In the genomic region with DNA sequence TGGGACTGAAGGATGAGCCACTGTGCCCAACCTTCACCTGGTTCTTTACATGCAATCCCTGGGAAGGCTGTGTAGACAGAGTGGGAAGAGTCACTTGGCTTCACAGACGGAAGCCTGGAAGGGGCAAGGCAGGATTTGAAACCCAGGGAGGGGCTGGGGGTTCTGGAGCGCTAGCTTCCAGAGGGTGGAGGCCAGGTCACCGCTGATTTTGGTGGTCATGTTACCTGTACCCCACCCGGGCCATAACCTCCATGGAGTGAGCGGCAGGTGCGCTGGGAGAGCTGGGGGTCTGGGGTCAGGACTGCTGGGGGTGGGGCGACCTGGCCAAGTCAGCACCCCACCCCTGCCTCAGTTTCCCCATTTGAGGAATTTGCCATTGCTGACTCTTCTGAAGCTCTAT, we compare ENCODE assay signal across 23 cellular contexts. TPM values are rescaled to one million over a fixed set of nuclear protein-coding genes. Genes with fewer than 3 reads are reported as not detected.
DNase-seq lines count a peak whose midpoint lies in the region; ATAC-seq and TF ChIP-seq lines count a peak whose summit lies in the region.
"Had no signal": no experiment of that assay in that cellular context is flagged by ENCODE, and none has a peak within 500 bp of the region (broad histone marks: within the 10 kb centered on the region; RNA-seq: fewer than 3 reads in every experiment).

No MANE protein-coding gene starts in this region.

- no peak overlapping the region for H3K18ac ChIP-seq in IMR-90 (ENCODE audit: low read depth, low read length)

- H3K4me3 ChIP-seq in IMR-90 (ENCODE audit: insufficient read depth, low read depth, low read length) (no peak overlapping the region), endodermal cell (ENCODE audit: low read length) (no peak overlapping the region)
- H3K4me3 ChIP-seq: heart right ventricle, ovary, right atrium auricular region, tibial nerve had no signal

- peaks cover 14% of the 10 kb centered on the region for H3K4me1 ChIP-seq in IMR-90 (ENCODE audit: control insufficient read depth, insufficient read depth, low read length)
- no peaks in the 10 kb centered on the region for H3K4me1 ChIP-seq in endodermal cell (ENCODE audit: control insufficient read depth, insufficient read depth, low read length)
- H3K4me1 ChIP-seq: right atrium auricular region had no signal

- no peak overlapping the region for H2AK9ac ChIP-seq in IMR-90 (replicated peaks; ENCODE audit: low read depth, low read length, poor library complexity)

- DNase-seq in D341Med (ENCODE audit: low spot score), result peak; percentile 8
- DNase-seq in IMR-90, result no peak
- DNase-seq in endodermal cell, result peak; percentile 37
- DNase-seq in posterior vena cava (ENCODE audit: low spot score), result peak; percentile 66
- DNase-seq in DMS153 treated with DMSO at 0.1 percent for 48 hours (lab: John Stamatoyannopoulos, UW; ENCODE audit: unreplicated experiment), result no peak
- no peak for DNase-seq in NCI-H446 treated with DMSO at 0.1 percent for 48 hours (lab: John Stamatoyannopoulos, UW)
- no peak for DNase-seq in superior temporal gyrus (ENCODE audit: extremely low spot score)
- DNase-seq: activated CD4-positive, alpha-beta T cell treated with anti-CD3 and anti-CD28 coated beads, Interleukin-2, amount 50 U/mL, for 48 hours; activated CD8-positive, alpha-beta memory T cell treated with anti-CD3 and anti-CD28 coated beads, Interleukin-2, amount 50 U/mL, for 4 hours; DMS 273 treated with DMSO at 0.1 percent for 48 hours; effector CD8-positive, alpha-beta T cell; heart right ventricle; naive thymus-derived CD8-positive, alpha-beta T cell; NCI-H1105; NCI-H2029; ovary; stimulated activated CD4-positive, alpha-beta T cell treated with anti-CD3 and anti-CD28 coated beads, Interleukin-4, amount 100 ng/mL, for 4 hours had no signal

- no peak overlapping the region for H3K56ac ChIP-seq in IMR-90 (ENCODE audit: extremely low read depth, insufficient read depth, low read length)

- no peak overlapping the region for H3K27ac Mint-ChIP-seq in endodermal cell
- H3K27ac Mint-ChIP-seq: mesothelial cell of epicardium; stimulated activated naive CD8-positive, alpha-beta T cell treated with anti-CD3 and anti-CD28 coated beads, Interleukin-15, Interleukin-2, amounts not matched to agents 100 ng/mL and 50 ng/mL, for 24 hours had no signal

- no peak for ATAC-seq in IMR-90 (ENCODE audit: low read depth)
- ATAC-seq: left lobe of liver had no signal

- peak overlapping the region; percentile 54; the same call in 1 of the 2 replicates for H3K4ac ChIP-seq in IMR-90 (ENCODE audit: low read depth, low read length)

- no peak for TF ChIP-seq POLR2A in IMR-90 (IDR thresholded peaks at IDR 0.05; ENCODE audit: low read depth, low read length)

- no peak overlapping the region; the same call in 2 of the 3 replicates for H2BK15ac ChIP-seq in IMR-90 (ENCODE audit: low read depth, low read length)

- dilution Hi-C loops in IMR-90 (cut with HindIII; ENCODE audit: low sequenced_read_pairs, unreplicated experiment), result no loop called here

- 0 out of 2 replicates have a peak overlapping the region, but pooled peaks have one; percentile 75 for H2AK5ac ChIP-seq in IMR-90 (ENCODE audit: low read depth, low read length)

- TF ChIP-seq CTCF in IMR-90 (conservative IDR thresholded peaks at IDR 0.05; ENCODE audit: low read depth, low read length), result no peak
- no peak for TF ChIP-seq CTCF in endodermal cell (conservative IDR thresholded peaks at IDR 0.05)

- H3K4me1 Mint-ChIP-seq in endodermal cell, result peaks cover 4% of the 10 kb centered on the region
- H3K4me1 Mint-ChIP-seq: mesothelial cell of epicardium had no signal

- WGBS in IMR-90 (ENCODE audit: extremely low coverage in 2 of 2, insufficient read length in 1 of 2), 2 experiments, result 90% methylated on average over 2 of the region's 7 CpGs; no CpG with 5 or more reads in 1 of the 2 experiments
- 92 to 95% methylated on average over 3 to 7 of the region's 7 CpGs for WGBS in endodermal cell (ENCODE audit: insufficient coverage in 1 of 2, insufficient read length in 1 of 2), 2 experiments

- no peak overlapping the region for H2BK120ac ChIP-seq in IMR-90 (ENCODE audit: low read depth, low read length)

- H3K36me3 ChIP-seq in IMR-90 (ENCODE audit: control insufficient read depth, insufficient read depth, low read length), result no peaks in the 10 kb centered on the region
- H3K36me3 ChIP-seq in endodermal cell (ENCODE audit: control insufficient read depth, insufficient read depth, low read length), result no peaks in the 10 kb centered on the region
- H3K36me3 ChIP-seq: heart right ventricle, ovary, right atrium auricular region, tibial nerve had no signal

- H4K91ac ChIP-seq in IMR-90 (ENCODE audit: insufficient read depth, low read depth, low read length), result no peak overlapping the region

- H3K27ac ChIP-seq in IMR-90 (ENCODE audit: insufficient read depth, low read length) (no peak overlapping the region), endodermal cell (ENCODE audit: low read depth, low read length) (no peak overlapping the region)
- H3K27ac ChIP-seq: foreskin keratinocyte, heart right ventricle, ovary, right atrium auricular region had no signal

- intact Hi-C loops in IMR-90 (cut with micrococcal nuclease), result no loop called here
- intact Hi-C loops in posterior vena cava (cut with DNase I), result no loop called here

- CTCF ChIA-PET in IMR-90 (lab: Yijun Ruan, JAX), result no interaction called here

- H3K27me3 ChIP-seq in IMR-90 (ENCODE audit: control insufficient read depth, insufficient read depth, low read length), result no peaks in the 10 kb centered on the region; the same call in 1 of the 2 replicates
- H3K27me3 ChIP-seq in endodermal cell (ENCODE audit: control insufficient read depth, insufficient read depth, low read length, poor library complexity, severe bottlenecking), result no peaks in the 10 kb centered on the region
- H3K27me3 ChIP-seq: foreskin keratinocyte, heart right ventricle, ovary, right atrium auricular region, tibial nerve had no signal

- in situ Hi-C loops in IMR-90 (cut with MboI; ENCODE audit: low sequenced_read_pairs), result no loop called here

- no peak overlapping the region for H4K8ac ChIP-seq in IMR-90 (ENCODE audit: low read depth in 2 of 2, low read length in 2 of 2)

- no peak overlapping the region for H3K4me2 ChIP-seq in IMR-90 (ENCODE audit: low read depth, low read length)

- no peak overlapping the region for H3K4me3 Mint-ChIP-seq in endodermal cell
- H3K4me3 Mint-ChIP-seq: mesothelial cell of epicardium; stimulated activated naive CD8-positive, alpha-beta T cell treated with anti-CD3 and anti-CD28 coated beads, Interleukin-15, Interleukin-2, amounts not matched to agents 100 ng/mL and 50 ng/mL, for 24 hours had no signal

- POLR2A ChIA-PET in IMR-90 (lab: Charles Lee; ENCODE audit: unreplicated experiment), result no interaction called here

- H3K79me1 ChIP-seq in IMR-90 (ENCODE audit: low read depth in 1 of 2, low read length in 2 of 2), result no peaks in the 10 kb centered on the region

- BruUV-seq in IMR-90 (replicated peaks; lab: Mats Ljungman, UMichigan), result no TSS peak

- no peak overlapping the region for H3K14ac ChIP-seq in IMR-90 (replicated peaks; ENCODE audit: low read depth, low read length)

- H4K20me1 ChIP-seq in IMR-90 (ENCODE audit: insufficient read depth, low read length), result no peaks in the 10 kb centered on the region

- no peak overlapping the region for H4K5ac ChIP-seq in IMR-90 (ENCODE audit: low read depth, low read length)

- no peaks in the 10 kb centered on the region for H3K36me3 Mint-ChIP-seq in endodermal cell (ENCODE audit: low read depth)
- H3K36me3 Mint-ChIP-seq: mesothelial cell of epicardium; naive thymus-derived CD8-positive, alpha-beta T cell had no signal

- H3K9ac ChIP-seq in IMR-90 (ENCODE audit: low read depth, low read length) (no peak overlapping the region), endodermal cell (ENCODE audit: extremely low read depth, low read length, poor library complexity, severe bottlenecking) (no peak overlapping the region)

- no peaks in the 10 kb centered on the region for H3K27me3 Mint-ChIP-seq in endodermal cell (ENCODE audit: insufficient read depth)

- no peaks in the 10 kb centered on the region for H3K9me3 Mint-ChIP-seq in endodermal cell
- H3K9me3 Mint-ChIP-seq: mesothelial cell of epicardium; naive thymus-derived CD8-positive, alpha-beta T cell; stimulated activated naive CD8-positive, alpha-beta T cell treated with anti-CD3 and anti-CD28 coated beads, Interleukin-15, Interleukin-2, amounts not matched to agents 100 ng/mL and 50 ng/mL, for 24 hours had no signal

- peaks cover 15% of the 10 kb centered on the region for H3K9me1 ChIP-seq in IMR-90 (ENCODE audit: insufficient read depth, low read length)

- no peak overlapping the region for H2BK20ac ChIP-seq in IMR-90 (ENCODE audit: low read depth, low read length)

- H2BK5ac ChIP-seq in IMR-90 (ENCODE audit: low read depth, low read length, poor library complexity, severe bottlenecking), result no peak overlapping the region

- no peak overlapping the region for H3K23ac ChIP-seq in IMR-90 (ENCODE audit: low read depth, low read length)

- no peak for TF ChIP-seq RAD21 in IMR-90 (IDR thresholded peaks at IDR 0.05; ENCODE audit: low read length)

- no peak overlapping the region for H2AFZ ChIP-seq in IMR-90 (replicated peaks; ENCODE audit: low read length, poor library complexity)

- H3K9me3 ChIP-seq in IMR-90 (ENCODE audit: control insufficient read depth, insufficient read depth, low read length) (no peaks in the 10 kb centered on the region), endodermal cell (ENCODE audit: control insufficient read depth, low read length) (no peaks in the 10 kb centered on the region)
- H3K9me3 ChIP-seq: heart right ventricle, ovary, right atrium auricular region, tibial nerve had no signal

RNA-seq across cellular contexts. Expression of a gene that starts 38.3 kb away (rescaled TPM):
- not detected in 2 replicates for total RNA-seq in IMR-90 (2012; rRNA removed)
- 0.07 and 0.09 TPM in 2 replicates for polyA plus RNA-seq in IMR-90 (2012; rRNA removed)
- 0.09 and 0.10 TPM in 2 replicates for polyA plus RNA-seq in IMR-90 (2012; cell fraction: cytosol; rRNA removed)
- 0.06 and 0.09 TPM in 2 replicates for polyA plus RNA-seq in IMR-90 (2012; cell fraction: nucleus; rRNA removed; ENCODE audit: low replicate concordance)
- 10 to 100 TPM in 1 of 2 donors, 1 to 10 TPM in 1; 5.9 to 10.4 TPM for total RNA-seq in endodermal cell
- 3.5 TPM for polyA plus RNA-seq in endodermal cell (2013, experiment 1 of 2)
- polyA plus RNA-seq in endodermal cell (2013, experiment 2 of 2), result 3.3 TPM
- 1 to 10 TPM; 7.5 to 8.1 TPM for total RNA-seq in posterior vena cava

RNA-seq across cellular contexts. Expression of a gene that starts 54.0 kb away (rescaled TPM):
- 0.56 and 0.90 TPM in 2 replicates for total RNA-seq in IMR-90 (2012; rRNA removed)
- 3.4 and 3.6 TPM in 2 replicates for polyA plus RNA-seq in IMR-90 (2012; rRNA removed)
- polyA plus RNA-seq in IMR-90 (2012; cell fraction: cytosol; rRNA removed), result 1.9 and 2.8 TPM in 2 replicates
- polyA plus RNA-seq in IMR-90 (2012; cell fraction: nucleus; rRNA removed; ENCODE audit: low replicate concordance), result 13.5 and 15.7 TPM in 2 replicates
- total RNA-seq in endodermal cell, result 10 to 100 TPM; 14.2 to 22.0 TPM
- polyA plus RNA-seq in endodermal cell (2013, experiment 1 of 2), result 6.0 TPM
- 5.8 TPM for polyA plus RNA-seq in endodermal cell (2013, experiment 2 of 2)
- total RNA-seq in posterior vena cava, result 10 to 100 TPM; 50.2 to 55.8 TPM

Comparison
In these comparisons a context has a peak if more than half of its experiments do, and no peak if none do; other contexts are left out.
1. DNase-seq: peak in D341Med (single experiment), endodermal cell (single experiment) and posterior vena cava (single experiment); none in IMR-90 (single experiment), DMS153 treated with DMSO at 0.1 percent for 48 hours (single experiment), NCI-H446 treated with DMSO at 0.1 percent for 48 hours (single experiment) and superior temporal gyrus (single experiment).